Comparison of ENCODE assay signal across 2 cellular contexts in genomic region chr7:1737523-1737922, GRCh38.
TF ChIP-seq lines count a peak whose summit lies in the region.

No MANE protein-coding gene starts in this region.

TF ChIP-seq in HepG2, 621 proteins besides CTCF, POLR2A, EP300 and RAD21:
- TF ChIP-seq ZMYM3 (CRISPR knock-in tag; IDR thresholded peaks at IDR 0.05) (0 out of 2 replicates have a peak, but pooled peaks have one; percentile 40), MLXIP (CRISPR knock-in tag; IDR thresholded peaks at IDR 0.05; ENCODE audit: borderline replicate concordance) (no peak), MTA1 (CRISPR knock-in tag; IDR thresholded peaks at IDR 0.05; ENCODE audit: borderline replicate concordance) (no peak), HOXD1 (CRISPR knock-in tag; IDR thresholded peaks at IDR 0.05) (no peak), ATAD3A (CRISPR knock-in tag; IDR thresholded peaks at IDR 0.05) (no peak), PAWR (CRISPR knock-in tag; IDR thresholded peaks at IDR 0.05; ENCODE audit: borderline replicate concordance) (no peak), WIZ (CRISPR knock-in tag; IDR thresholded peaks at IDR 0.05) (no peak), ZNF816 (CRISPR knock-in tag; IDR thresholded peaks at IDR 0.05; ENCODE audit: borderline replicate concordance) (no peak), KDM4B (CRISPR knock-in tag; IDR thresholded peaks at IDR 0.05) (no peak), MAX (IDR thresholded peaks at IDR 0.05) (no peak), THAP11 (CRISPR knock-in tag; IDR thresholded peaks at IDR 0.05) (no peak), NONO (IDR thresholded peaks at IDR 0.05) (no peak), NONO (CRISPR knock-in tag; conservative IDR thresholded peaks at IDR 0.05) (no peak), AGO2 (optimal IDR thresholded peaks at IDR 0.05; ENCODE audit: low read depth, low read length) (peak; percentile 25)

TF ChIP-seq in H1, 55 proteins besides CTCF, POLR2A, EP300 and RAD21:
- TF ChIP-seq KDM1A (IDR thresholded peaks at IDR 0.05; ENCODE audit: borderline replicate concordance, low read length) (peak; percentile 72; the same call in 1 of the 2 replicates), HDAC2 (IDR thresholded peaks at IDR 0.05; ENCODE audit: borderline replicate concordance in 1 of 2, low read depth in 2 of 2, low read length in 2 of 2) (no peak)
